In genomic region chr2:43010428-43011141, GRCh38 we compare ENCODE assay signal across 13 cellular contexts.
DNase-seq lines count a peak whose midpoint lies in the region; TF ChIP-seq lines count a peak whose summit lies in the region.
"Had no signal": no experiment of that assay in that cellular context is flagged by ENCODE, and none has a peak within 500 bp of the region (broad histone marks: within the 10 kb centered on the region; RNA-seq: fewer than 3 reads in every experiment).

No MANE protein-coding gene starts in this region.

- peaks cover 2% of the 10 kb centered on the region for H3K79me1 ChIP-seq in trophoblast cell (ENCODE audit: low read length)

- H3K79me2 ChIP-seq in trophoblast cell (ENCODE audit: control insufficient read depth, insufficient read depth, low read length, poor library complexity), result no peaks in the 10 kb centered on the region

- H3K27ac ChIP-seq in trophoblast cell (ENCODE audit: low read depth, low read length), result peak overlapping the region; percentile 8
- H3K27ac ChIP-seq: SK-N-MC, thyroid gland had no signal

- H4K12ac ChIP-seq in trophoblast cell (ENCODE audit: low read depth, low read length), result no peak overlapping the region

- peaks cover 4 to 16% of the 10 kb centered on the region in 2 experiments for H3K4me1 ChIP-seq in trophoblast cell (ENCODE audit: control insufficient read depth in 1 of 2, insufficient read depth in 2 of 2, low read length in 2 of 2)

- H3K9me3 ChIP-seq in trophoblast cell (ENCODE audit: insufficient read depth, low read depth, low read length), result peaks cover 3% of the 10 kb centered on the region
- H3K9me3 ChIP-seq: thyroid gland had no signal

- no peak overlapping the region for H3K4me2 ChIP-seq in trophoblast cell (ENCODE audit: low read length)

- peak overlapping the region; percentile 32 for H4K91ac ChIP-seq in trophoblast cell (ENCODE audit: low read depth, low read length)

- peak; percentile 27 for DNase-seq in NCI-H2029 (lab: John Stamatoyannopoulos, UW)
- no peak for DNase-seq in NCI-H2029 treated with DMSO at 0.1 percent for 48 hours (lab: John Stamatoyannopoulos, UW)
- peak; percentile 10 for DNase-seq in NCI-H2107 (lab: John Stamatoyannopoulos, UW)
- DNase-seq in epithelial cell of esophagus (ENCODE audit: low read depth), result peak; percentile 91
- peak; percentile 63 to 86 for DNase-seq in trophoblast cell
- DNase-seq in occipital lobe (lab: John Stamatoyannopoulos, UW), result no peak
- no peak for DNase-seq in activated T-cell treated with anti-CD3 and anti-CD28 coated beads for 4 hours
- no peak for DNase-seq in hepatic stellate cell (ENCODE audit: low spot score)
- DNase-seq: 8988T; effector memory CD4-positive, alpha-beta T cell; MM.1S had no signal

- no peak overlapping the region for H4K8ac ChIP-seq in trophoblast cell (ENCODE audit: low read depth, low read length)

- H3K27me3 ChIP-seq in trophoblast cell (ENCODE audit: insufficient read depth, low read length), result no peaks in the 10 kb centered on the region
- H3K27me3 ChIP-seq: thyroid gland had no signal

- no peak overlapping the region for H3K14ac ChIP-seq in trophoblast cell (ENCODE audit: low read length)

- no peak overlapping the region for H2AFZ ChIP-seq in trophoblast cell (ENCODE audit: insufficient read depth, low read length, poor library complexity)

- H2BK120ac ChIP-seq in trophoblast cell (ENCODE audit: insufficient read depth, low read length, poor library complexity), result no peak overlapping the region

- peak overlapping the region; percentile 15 for H2BK12ac ChIP-seq in trophoblast cell (ENCODE audit: low read length)

- H3K36me3 ChIP-seq in trophoblast cell (ENCODE audit: control insufficient read depth in 1 of 2, insufficient read depth in 2 of 2, low read length in 2 of 2), result no peaks in the 10 kb centered on the region
- H3K36me3 ChIP-seq: thyroid gland had no signal

- H2BK5ac ChIP-seq in trophoblast cell (ENCODE audit: low read depth, low read length, poor library complexity), result no peak overlapping the region

- no peak overlapping the region for H3K4ac ChIP-seq in trophoblast cell (ENCODE audit: low read depth, low read length)

- no peak overlapping the region for H3K18ac ChIP-seq in trophoblast cell (ENCODE audit: low read length)

- no peak overlapping the region for H3K4me3 ChIP-seq in epithelial cell of esophagus (ENCODE audit: low read length)
- no peak overlapping the region for H3K4me3 ChIP-seq in trophoblast cell (ENCODE audit: low read depth, low read length)
- H3K4me3 ChIP-seq: SK-N-MC, thyroid gland had no signal

- peak overlapping the region; percentile 31 for H3K9ac ChIP-seq in trophoblast cell (ENCODE audit: low read length)

- no peak for TF ChIP-seq CTCF in epithelial cell of esophagus (IDR thresholded peaks at IDR 0.05; ENCODE audit: insufficient read depth, low read depth, low read length, missing control alignments)

- WGBS in trophoblast cell (ENCODE audit: extremely low coverage, insufficient coverage, insufficient read length), result no CpG with 5 or more reads among the region's 5 CpGs

- H2AK5ac ChIP-seq in trophoblast cell (ENCODE audit: low read length), result no peak overlapping the region

- H3K23ac ChIP-seq in trophoblast cell (ENCODE audit: low read length), result no peak overlapping the region

Comparison
In these comparisons a context has a peak if more than half of its experiments do, and no peak if none do; other contexts are left out.
1. DNase-seq: peak in NCI-H2029 (single experiment), NCI-H2107 (single experiment), epithelial cell of esophagus (single experiment) and trophoblast cell (2 of 2); none in NCI-H2029 treated with DMSO at 0.1 percent for 48 hours (single experiment), occipital lobe (single experiment), activated T-cell treated with anti-CD3 and anti-CD28 coated beads for 4 hours (single experiment) and hepatic stellate cell (single experiment).